In genomic region chr17:27671977-27672480, GRCh38 we compare ENCODE assay signal across 1 cellular context. TPM values are rescaled to one million over a fixed set of nuclear protein-coding genes. Genes with fewer than 3 reads are reported as not detected.
"Had no signal": no experiment of that assay in that cellular context is flagged by ENCODE, and none has a peak within 500 bp of the region (broad histone marks: within the 10 kb centered on the region; RNA-seq: fewer than 3 reads in every experiment).

No MANE protein-coding gene starts in this region.

RNA-seq across cellular contexts. Expression of gene LGALS9, which starts 41.0 kb away (rescaled TPM):
- polyA plus RNA-seq: neural cell had no signal
